8 cellular contexts compared by ENCODE assay signal in the genomic region with DNA sequence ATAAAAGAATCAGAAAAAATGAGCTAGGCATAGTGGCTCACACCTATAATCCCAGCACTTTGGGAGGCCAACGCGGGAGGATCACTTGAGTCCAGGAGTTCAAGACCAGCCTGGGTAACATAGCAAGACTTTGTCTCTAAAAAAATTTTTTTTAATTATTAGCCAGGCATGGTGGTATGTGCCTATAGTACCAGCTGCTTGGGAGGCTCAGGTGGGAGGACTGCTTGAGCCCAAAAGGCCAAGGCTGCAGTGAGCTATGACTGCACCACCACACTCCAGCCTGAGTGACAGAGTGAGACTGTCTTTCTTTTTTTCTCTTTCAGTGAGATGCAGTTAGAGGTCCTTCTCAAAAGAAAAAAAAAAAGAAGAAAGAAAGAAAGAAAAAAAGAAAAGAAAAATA.
"Had no signal": no experiment of that assay in that cellular context is flagged by ENCODE, and none has a peak within 500 bp of the region (broad histone marks: within the 10 kb centered on the region; RNA-seq: fewer than 3 reads in every experiment).

No MANE protein-coding gene starts in this region.

- DNase-seq: GDM1, GF-D8 had no signal

- ATAC-seq: GM12878 had no signal

- FAIRE-seq: G401.6, GM12878, GM12891, GM12892, GM18507, GM19239 had no signal

- H3K4me3 ChIP-seq: GM12878 had no signal
